Comparison of ENCODE assay signal across 15 cellular contexts in genomic region chr2:143615617-143616016, GRCh38.
A peak's percentile ranks its signal among the peaks of the same experiment; 100 is the strongest.
DNase-seq lines count a peak whose midpoint lies in the region; ATAC-seq and TF ChIP-seq lines count a peak whose summit lies in the region.
"Had no signal": no experiment of that assay in that cellular context is flagged by ENCODE, and none has a peak within 500 bp of the region (broad histone marks: within the 10 kb centered on the region; RNA-seq: fewer than 3 reads in every experiment).

No MANE protein-coding gene starts in this region.

- H3K4me3 Mint-ChIP-seq in CD4-positive, alpha-beta T cell: no peak overlapping the region
- H3K4me3 Mint-ChIP-seq in nephron: no peak overlapping the region

- H3K4me1 Mint-ChIP-seq in CD4-positive, alpha-beta T cell (ENCODE audit: low read depth): peaks cover 61% of the 10 kb centered on the region
- peaks cover 32% of the 10 kb centered on the region for H3K4me1 Mint-ChIP-seq in nephron

- no peak for TF ChIP-seq CTCF in CD4-positive, alpha-beta T cell (IDR thresholded peaks at IDR 0.05)
- TF ChIP-seq CTCF in nephron (IDR thresholded peaks at IDR 0.05; ENCODE audit: unreplicated experiment in 3 of 3): no peak

- intact Hi-C loops in CD4-positive, alpha-beta T cell (cut with DNase I, micrococcal nuclease): no loop called here

- H3K9me3 Mint-ChIP-seq in CD4-positive, alpha-beta T cell: no peaks in the 10 kb centered on the region
- no peaks in the 10 kb centered on the region for H3K9me3 Mint-ChIP-seq in nephron

- H3K27me3 Mint-ChIP-seq in CD4-positive, alpha-beta T cell: no peaks in the 10 kb centered on the region
- H3K27me3 Mint-ChIP-seq in nephron (ENCODE audit: low read depth): peaks cover 4% of the 10 kb centered on the region

- DNase-seq in CD4-positive, alpha-beta T cell: no peak
- DNase-seq in LHCN-M2 (ENCODE audit: low read depth) (peak; percentile 11), epidermal melanocyte (ENCODE audit: insufficient read length, low spot score) (peak; percentile 24), NCI-H187 (lab: John Stamatoyannopoulos, UW) (no peak)
- DNase-seq in activated CD8-positive, alpha-beta memory T cell treated with anti-CD3 and anti-CD28 coated beads, Interleukin-2, amount 50 U/mL, for 4 hours: no peak
- DNase-seq: AML-193, DMS79 treated with DMSO at 0.1 percent for 48 hours, Karpas-422, NCI-H146, NCI-H446, Right ventricle myocardium superior had no signal

- no peaks in the 10 kb centered on the region for H3K27me3 ChIP-seq in CD4-positive, alpha-beta T cell (ENCODE audit: control insufficient read depth, insufficient read depth, low read length)

- H3K27ac ChIP-seq in CD4-positive, alpha-beta T cell (ENCODE audit: low read depth, low read length): no peak overlapping the region

- no peaks in the 10 kb centered on the region for H3K9me3 ChIP-seq in CD4-positive, alpha-beta T cell (ENCODE audit: control insufficient read depth, low read length)
- H3K9me3 ChIP-seq: HAP-1 had no signal

- POLR2A ChIA-PET in CD4-positive, alpha-beta T cell (lab: Charles Lee): no interaction called here

- ATAC-seq in CD4-positive, alpha-beta T cell (ENCODE audit: poor library complexity): no peak
- ATAC-seq in HG03439 (IDR thresholded peaks at IDR 0.05; ENCODE audit: unreplicated experiment): no peak
- ATAC-seq: Panc1 had no signal

- H3K27ac Mint-ChIP-seq in CD4-positive, alpha-beta T cell: peak overlapping the region; percentile 64
- H3K27ac Mint-ChIP-seq in nephron: peak overlapping the region in 2 of 3 experiments; percentile 23 to 58

- H3K36me3 Mint-ChIP-seq in CD4-positive, alpha-beta T cell (ENCODE audit: low read depth): peaks cover 79% of the 10 kb centered on the region
- no peaks in the 10 kb centered on the region for H3K36me3 Mint-ChIP-seq in nephron (ENCODE audit: low read depth)

- CTCF ChIA-PET in CD4-positive, alpha-beta T cell (lab: Charles Lee): interaction anchor here (1.5 kb wide), 1 partner anchor 9 kb away, joined by 3 read pairs; no protein-coding TSS in a partner anchor

Comparison
In these comparisons a context has a peak if more than half of its experiments do, and no peak if none do; other contexts are left out.
1. DNase-seq: peak in LHCN-M2 (single experiment) and epidermal melanocyte (single experiment); none in CD4-positive, alpha-beta T cell (0 of 10), NCI-H187 (0 of 2) and activated CD8-positive, alpha-beta memory T cell treated with anti-CD3 and anti-CD28 coated beads, Interleukin-2, amount 50 U/mL, for 4 hours (single experiment).